ENCODE assay signal across 8 cellular contexts in genomic region chr14:64914237-64914971, GRCh38. TPM values are rescaled to one million over a fixed set of nuclear protein-coding genes. Genes with fewer than 3 reads are reported as not detected.
A peak's percentile ranks its signal among the peaks of the same experiment; 100 is the strongest.
DNase-seq lines count a peak whose midpoint lies in the region; TF ChIP-seq lines count a peak whose summit lies in the region.

CHURC1 (plus strand) TSS chr14:64914455; CDS start chr14:64914496, 41 bp downstream.

- H3K4me2 ChIP-seq in H9 (ENCODE audit: insufficient read depth, insufficient read length, low read length), result peak within 1 kb of the TSS; percentile 89

- no peaks in the 10 kb centered on the region for H3K27me3 ChIP-seq in H9 (ENCODE audit: insufficient read depth, low read length)
- peaks cover 3% of the 10 kb centered on the region for H3K27me3 ChIP-seq in MG63

- peak within 1 kb of the TSS; percentile 87 for H3K18ac ChIP-seq in H9 (ENCODE audit: insufficient read length, low read depth, low read length)

- H3T11ph ChIP-seq in H9 (ENCODE audit: low read length), result no peak within 1 kb of the TSS

- H3K4me1 Mint-ChIP-seq in H9 (peaks cover 11 to 18% of the 10 kb centered on the region in 2 experiments), nephron (peaks cover 28% of the 10 kb centered on the region)
- peaks cover 54% of the 10 kb centered on the region for H3K4me1 Mint-ChIP-seq in stimulated activated naive CD8-positive, alpha-beta T cell treated with anti-CD3 and anti-CD28 coated beads, Interleukin-15, Interleukin-2, amounts not matched to agents 100 ng/mL and 50 ng/mL, for 24 hours (ENCODE audit: low read depth)

- DNase-seq in ELR (ENCODE audit: low read depth) (peak; percentile 99), H9 (peak; percentile 98), MG63 (peak; percentile 96), SHP77 treated with DMSO at 0.1 percent for 48 hours (lab: John Stamatoyannopoulos, UW) (peak; percentile 92), fibroblast of the aortic adventitia (ENCODE audit: low read depth) (peak; percentile 99)
- peak; percentile 98 for DNase-seq in activated effector memory CD4-positive, alpha-beta T cell treated with anti-CD3 and anti-CD28 coated beads, Interleukin-2, amount 50 U/mL, for 16 hours

- no peaks in the 10 kb centered on the region for H4K20me1 ChIP-seq in H9 (ENCODE audit: control insufficient read depth, insufficient read depth, insufficient read length)

- H4K91ac ChIP-seq in H9 (ENCODE audit: insufficient read length, low read depth, low read length), result no peak within 1 kb of the TSS

- peaks cover 8% of the 10 kb centered on the region for H3K36me3 ChIP-seq in MG63

- H3K27ac Mint-ChIP-seq in H9 (peak within 1 kb of the TSS; percentile 74 to 98 (median 98); a peak in 6 of 7 replicates), nephron (peak within 1 kb of the TSS; percentile 80 to 92 (median 92))
- peak within 1 kb of the TSS; percentile 96 for H3K27ac Mint-ChIP-seq in stimulated activated naive CD8-positive, alpha-beta T cell treated with anti-CD3 and anti-CD28 coated beads, Interleukin-15, Interleukin-2, amounts not matched to agents 100 ng/mL and 50 ng/mL, for 24 hours

- H4K8ac ChIP-seq in H9 (replicated peaks; ENCODE audit: insufficient read length, low read depth, low read length), result no peak within 1 kb of the TSS

- H3K79me2 ChIP-seq in H9 (ENCODE audit: insufficient read depth, low read length), result peaks cover 6% of the 10 kb centered on the region; the same call in 1 of the 2 replicates

- no peak within 1 kb of the TSS for H2BK12ac ChIP-seq in H9 (ENCODE audit: insufficient read length, low read depth, low read length)

- H2BK20ac ChIP-seq in H9 (ENCODE audit: low read depth, low read length, poor library complexity, severe bottlenecking), result no peak within 1 kb of the TSS

- peak within 1 kb of the TSS; percentile 65 for H4K5ac ChIP-seq in H9 (ENCODE audit: insufficient read length, low read depth, low read length)

- TF ChIP-seq CTCF in H9 (conservative IDR thresholded peaks at IDR 0.05) (no peak), fibroblast of the aortic adventitia (IDR thresholded peaks at IDR 0.05; ENCODE audit: insufficient read depth, low read length) (no peak), nephron (IDR thresholded peaks at IDR 0.05; ENCODE audit: unreplicated experiment in 3 of 3) (no peak)

- H3K9me3 Mint-ChIP-seq in H9, result no peaks in the 10 kb centered on the region; a peak in 1 of 5 replicates
- H3K9me3 Mint-ChIP-seq in nephron, result no peaks in the 10 kb centered on the region
- no peaks in the 10 kb centered on the region for H3K9me3 Mint-ChIP-seq in stimulated activated naive CD8-positive, alpha-beta T cell treated with anti-CD3 and anti-CD28 coated beads, Interleukin-15, Interleukin-2, amounts not matched to agents 100 ng/mL and 50 ng/mL, for 24 hours

- peak within 1 kb of the TSS; percentile 16 for H2BK5ac ChIP-seq in H9 (ENCODE audit: insufficient read length, low read length)

- H3K4me1 ChIP-seq in H9 (ENCODE audit: insufficient read depth, low read length), result 0 out of 2 replicates have a peak, but pooled peaks cover 3% of the 10 kb centered on the region

- H3K9me3 ChIP-seq in H9 (ENCODE audit: control insufficient read depth, low read depth, low read length) (no peaks in the 10 kb centered on the region), MG63 (no peaks in the 10 kb centered on the region)

- H3K79me1 ChIP-seq in H9 (ENCODE audit: insufficient read depth, low read depth, low read length, poor library complexity, severe bottlenecking), result peaks cover 9% of the 10 kb centered on the region

- no peak within 1 kb of the TSS for H3K23ac ChIP-seq in H9 (ENCODE audit: insufficient read length, low read depth, low read length)

- no peak within 1 kb of the TSS for H2BK15ac ChIP-seq in H9 (ENCODE audit: low read depth, low read length)

- peak within 1 kb of the TSS; percentile 93; the same call in 1 of the 2 replicates for H3K14ac ChIP-seq in H9 (ENCODE audit: insufficient read depth, low read length)

- peak within 1 kb of the TSS; percentile 21 for H3K27ac ChIP-seq in H9 (ENCODE audit: insufficient read length, low read depth, low read length)

- no CpG with 5 or more reads among the region's 49 CpGs for WGBS in H9 (ENCODE audit: extremely low coverage, insufficient read length, low lambda C conversion rate)

- peak within 1 kb of the TSS; percentile 53 for H3K56ac ChIP-seq in H9 (ENCODE audit: insufficient read length, low read depth, low read length)

- peak within 1 kb of the TSS; percentile 89 to 91 for H3K4me3 Mint-ChIP-seq in H9
- H3K4me3 Mint-ChIP-seq in nephron, result peak within 1 kb of the TSS; percentile 85 to 90 (median 89)
- peak within 1 kb of the TSS; percentile 87 for H3K4me3 Mint-ChIP-seq in stimulated activated naive CD8-positive, alpha-beta T cell treated with anti-CD3 and anti-CD28 coated beads, Interleukin-15, Interleukin-2, amounts not matched to agents 100 ng/mL and 50 ng/mL, for 24 hours

- no peak within 1 kb of the TSS for H2AFZ ChIP-seq in H9 (ENCODE audit: low read length)

- H3K4me3 ChIP-seq in MG63 (peak within 1 kb of the TSS; percentile 94), fibroblast of the aortic adventitia (ENCODE audit: low read depth, low read length) (peak within 1 kb of the TSS; percentile 97)

- H3K27me3 Mint-ChIP-seq in H9 (ENCODE audit: low read depth), result no peaks in the 10 kb centered on the region
- H3K27me3 Mint-ChIP-seq in nephron (ENCODE audit: low read depth), result peaks cover 9% of the 10 kb centered on the region
- no peaks in the 10 kb centered on the region for H3K27me3 Mint-ChIP-seq in stimulated activated naive CD8-positive, alpha-beta T cell treated with anti-CD3 and anti-CD28 coated beads, Interleukin-15, Interleukin-2, amounts not matched to agents 100 ng/mL and 50 ng/mL, for 24 hours

- H3K9ac ChIP-seq in H9 (ENCODE audit: extremely low read depth, insufficient read length, low read length), result peak within 1 kb of the TSS; percentile 92

- H2BK120ac ChIP-seq in H9 (ENCODE audit: low read depth, low read length, poor library complexity, severe bottlenecking), result peak within 1 kb of the TSS; percentile 31

- H3K4ac ChIP-seq in H9 (ENCODE audit: low read depth, low read length), result no peak within 1 kb of the TSS; the same call in 1 of the 2 replicates

- H3K23me2 ChIP-seq in H9 (ENCODE audit: insufficient read length, low read depth, low read length, poor library complexity, severe bottlenecking), result peaks cover 6% of the 10 kb centered on the region

- no peak within 1 kb of the TSS for H2AK5ac ChIP-seq in H9 (ENCODE audit: insufficient read length, low read length)

- H3K36me3 Mint-ChIP-seq in H9 (ENCODE audit: insufficient read depth in 1 of 3, low read depth in 3 of 3), result peaks cover 0 to 3% (median 0%) of the 10 kb centered on the region in 3 experiments; a peak in 2 of 7 replicates
- H3K36me3 Mint-ChIP-seq in nephron (ENCODE audit: low read depth), result no peaks in the 10 kb centered on the region
- peaks cover 35% of the 10 kb centered on the region for H3K36me3 Mint-ChIP-seq in stimulated activated naive CD8-positive, alpha-beta T cell treated with anti-CD3 and anti-CD28 coated beads, Interleukin-15, Interleukin-2, amounts not matched to agents 100 ng/mL and 50 ng/mL, for 24 hours (ENCODE audit: low read depth)

RNA-seq across cellular contexts. Expression of gene CHURC1, which starts in this region (rescaled TPM):
- total RNA-seq in H9 (2021) (49.5 and 58.7 TPM in 2 replicates), fibroblast of the aortic adventitia (ENCODE audit: low replicate concordance) (85.4 and 380 TPM in 2 replicates)
- total RNA-seq in MG63 (2014; rRNA removed; shearing (Covaris generic); ENCODE audit: low replicate concordance), result 12.3 and 15.7 TPM in 2 replicates

Comparison
In these comparisons a context has a peak if more than half of its experiments do, and no peak if none do; other contexts are left out.
1. Peak in every context shown above with its lines: DNase-seq, H3K4me3 ChIP-seq and H3K27ac ChIP-seq.